ENCODE assay signal across 10 cellular contexts in the genomic region with DNA sequence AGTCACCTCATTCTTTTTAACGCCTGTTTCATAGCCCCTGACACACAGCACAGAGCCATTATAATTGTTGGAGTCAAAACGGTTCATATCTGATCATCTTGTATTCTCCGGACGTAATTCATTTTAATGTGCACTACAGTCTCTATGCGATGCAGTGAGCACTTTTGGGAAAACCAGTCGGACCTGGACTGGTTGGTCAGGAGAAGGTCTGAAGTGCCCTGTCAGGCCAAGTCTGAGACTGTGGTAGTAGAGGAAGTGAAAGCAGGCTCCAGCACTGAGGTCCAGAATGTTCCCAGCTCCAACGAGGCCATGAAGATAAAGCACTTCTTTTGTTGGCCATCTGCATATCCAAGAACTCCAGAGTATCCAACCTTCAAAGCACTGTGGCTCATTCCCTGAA.
DNase-seq lines count a peak whose midpoint lies in the region; ATAC-seq, FAIRE-seq and TF ChIP-seq lines count a peak whose summit lies in the region.
"Had no signal": no experiment of that assay in that cellular context is flagged by ENCODE, and none has a peak within 500 bp of the region (broad histone marks: within the 10 kb centered on the region; RNA-seq: fewer than 3 reads in every experiment).

No MANE protein-coding gene starts in this region.

- WGBS in pancreas, 2 donors: 52 to 67% methylated on average over 7 of the region's 7 CpGs

- H3K27me3 Mint-ChIP-seq in activated naive CD8-positive, alpha-beta T cell treated with anti-CD3 and anti-CD28 coated beads for 36 hours: peaks cover 7% of the 10 kb centered on the region

- intact Hi-C loops in pancreas (cut with DNase I): no loop called here

- H3K4me1 Mint-ChIP-seq in activated naive CD8-positive, alpha-beta T cell treated with anti-CD3 and anti-CD28 coated beads for 36 hours: peaks cover 35% of the 10 kb centered on the region

- TF ChIP-seq CTCF in AG10803 (conservative IDR thresholded peaks at IDR 0.05; ENCODE audit: low read length): no peak
- TF ChIP-seq CTCF in Peyer's patch (IDR thresholded peaks at IDR 0.05): no peak
- no peak for TF ChIP-seq CTCF in pancreas (IDR thresholded peaks at IDR 0.05)

- no peak for TF ChIP-seq POLR2A in Peyer's patch (IDR thresholded peaks at IDR 0.05)

- ATAC-seq in esophagus mucosa: peak; percentile 19
- ATAC-seq in pancreas: peak in 3 of 4 donors; percentile 6 to 55 (median 11)
- ATAC-seq in HG03045 (IDR thresholded peaks at IDR 0.05; ENCODE audit: unreplicated experiment): no peak

- H3K27ac Mint-ChIP-seq in activated naive CD8-positive, alpha-beta T cell treated with anti-CD3 and anti-CD28 coated beads for 36 hours: no peak overlapping the region

- H3K36me3 Mint-ChIP-seq in activated naive CD8-positive, alpha-beta T cell treated with anti-CD3 and anti-CD28 coated beads for 36 hours: no peaks in the 10 kb centered on the region
- H3K36me3 Mint-ChIP-seq: natural killer cell treated with Interleukin-12 subunit alpha and Interleukin-12 subunit beta and Interleukin-15 and Interleukin-18, amount 100 ng/mL, for 72 hours had no signal

- H3K27me3 ChIP-seq in Peyer's patch: no peaks in the 10 kb centered on the region
- no peaks in the 10 kb centered on the region for H3K27me3 ChIP-seq in pancreas

- FAIRE-seq in pancreas (lab: Jason Lieb, UNC): no peak

- H3K9me3 ChIP-seq in Peyer's patch (no peaks in the 10 kb centered on the region), pancreas (no peaks in the 10 kb centered on the region)

- H3K36me3 ChIP-seq in Peyer's patch (no peaks in the 10 kb centered on the region), pancreas (no peaks in the 10 kb centered on the region)

- H3K4me3 ChIP-seq in AG10803 (ENCODE audit: low read length) (peak overlapping the region; percentile 45), Peyer's patch (no peak overlapping the region), pancreas (no peak overlapping the region)

- H3K4me1 ChIP-seq in Peyer's patch (peaks cover 0 to 38% (median 2%) of the 10 kb centered on the region in 4 donors), pancreas (peaks cover 0 to 8% (median 0%) of the 10 kb centered on the region in 3 donors)

- peak overlapping the region; percentile 28 to 78 (median 47) for H3K27ac ChIP-seq in Peyer's patch
- peak overlapping the region in 3 of 4 donors; percentile 10 to 57 (median 17) for H3K27ac ChIP-seq in pancreas

- H3K4me3 Mint-ChIP-seq in activated naive CD8-positive, alpha-beta T cell treated with anti-CD3 and anti-CD28 coated beads for 36 hours: no peak overlapping the region
- H3K4me3 Mint-ChIP-seq: natural killer cell treated with Interleukin-12 subunit alpha and Interleukin-12 subunit beta and Interleukin-15 and Interleukin-18, amount 100 ng/mL, for 72 hours had no signal

- DNase-seq in AG10803 (ENCODE audit: low read depth) (no peak), Peyer's patch (no peak), pancreas (no peak), NCI-H345 (lab: John Stamatoyannopoulos, UW) (no peak), NCI-H524 treated with DMSO at 0.1 percent for 48 hours (lab: John Stamatoyannopoulos, UW) (no peak)
- no peak for DNase-seq in activated naive CD8-positive, alpha-beta T cell treated with anti-CD3 and anti-CD28 coated beads for 36 hours
- DNase-seq: NCI-H510A treated with DMSO at 0.1 percent for 48 hours had no signal

- no peaks in the 10 kb centered on the region for H3K9me3 Mint-ChIP-seq in activated naive CD8-positive, alpha-beta T cell treated with anti-CD3 and anti-CD28 coated beads for 36 hours
- H3K9me3 Mint-ChIP-seq: natural killer cell treated with Interleukin-12 subunit alpha and Interleukin-12 subunit beta and Interleukin-15 and Interleukin-18, amount 100 ng/mL, for 72 hours had no signal
